8 cellular contexts compared by ENCODE assay signal in the genomic region with DNA sequence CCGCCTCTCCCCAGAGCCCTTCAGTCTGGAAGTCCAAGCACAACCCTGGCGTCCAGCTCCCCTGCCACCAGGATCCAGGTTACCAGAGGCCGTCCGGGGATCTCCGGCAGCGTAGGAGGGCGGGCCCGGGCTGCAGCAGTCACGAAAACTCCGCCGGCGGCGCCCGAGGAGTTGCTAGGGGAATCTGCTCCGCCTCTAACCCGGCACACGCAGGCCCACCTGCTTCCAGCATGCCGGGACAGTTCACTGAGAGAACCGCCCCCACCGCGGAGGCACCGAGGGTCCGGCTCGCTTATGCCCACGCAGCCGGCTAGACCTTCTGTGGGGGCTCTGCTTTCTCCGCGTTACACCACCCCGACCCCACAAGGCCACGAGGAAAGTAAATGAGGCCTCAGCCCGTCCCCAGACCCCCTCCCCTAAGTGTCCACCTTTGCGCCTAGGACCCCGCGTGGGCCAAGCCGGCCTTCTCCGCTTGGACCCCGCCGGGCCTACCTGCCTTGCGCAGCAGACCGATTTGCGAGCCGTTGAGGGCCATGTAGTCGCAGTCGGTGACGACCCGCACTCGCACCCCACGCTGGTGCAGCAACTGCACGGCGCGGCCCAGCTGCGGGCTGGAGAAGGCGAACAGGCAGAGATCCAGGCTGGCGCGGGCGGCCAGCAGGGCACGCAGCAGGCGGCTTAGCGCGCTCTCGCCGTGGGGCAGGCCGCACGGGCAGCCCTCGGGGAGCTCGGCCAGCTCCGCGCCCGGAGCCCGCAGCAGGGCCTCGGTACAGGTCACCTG. TPM values are rescaled to one million over a fixed set of nuclear protein-coding genes. Genes with fewer than 3 reads are reported as not detected.
DNase-seq lines count a peak whose midpoint lies in the region; ATAC-seq and TF ChIP-seq lines count a peak whose summit lies in the region.

No MANE protein-coding gene starts in this region.

- peaks cover 0 to 12% (median 4%) of the 10 kb centered on the region in 4 donors for H3K36me3 ChIP-seq in esophagus muscularis mucosa
- no peaks in the 10 kb centered on the region for H3K36me3 ChIP-seq in aorta (ENCODE audit: control insufficient read depth in 1 of 2, insufficient read depth in 2 of 2, low read length in 1 of 2)

- TF ChIP-seq CTCF in GM12875 (IDR thresholded peaks at IDR 0.05; ENCODE audit: borderline replicate concordance, insufficient read depth, low read depth, low read length) (no peak), esophagus muscularis mucosa (IDR thresholded peaks at IDR 0.05) (no peak)

- no peaks in the 10 kb centered on the region for H3K9me3 ChIP-seq in esophagus muscularis mucosa
- no peaks in the 10 kb centered on the region for H3K9me3 ChIP-seq in aorta (ENCODE audit: control insufficient read depth, low read length)

- H3K27ac ChIP-seq in esophagus muscularis mucosa (replicated peaks in 1 of 4) (peak overlapping the region; percentile 92 to 96 (median 94)), aorta (ENCODE audit: low read depth in 1 of 2, low read length in 2 of 2) (peak overlapping the region; percentile 24 to 53)

- H3K4me1 ChIP-seq in esophagus muscularis mucosa (peaks cover 54 to 72% (median 70%) of the 10 kb centered on the region in 4 donors), aorta (ENCODE audit: control insufficient read depth in 1 of 2, insufficient read depth in 2 of 2, low read length in 2 of 2) (no peaks in the 10 kb centered on the region)

- WGBS in esophagus muscularis mucosa = 2% methylated on average over 27 of the region's 71 CpGs
- 10 to 12% methylated on average over 57 to 71 of the region's 71 CpGs for WGBS in aorta, 2 donors

- no peak for TF ChIP-seq POLR2A in esophagus muscularis mucosa (IDR thresholded peaks at IDR 0.05; ENCODE audit: low read depth)

- peak overlapping the region; percentile 81 for H3K4me3 ChIP-seq in GM12875 (ENCODE audit: low read depth, low read length)
- H3K4me3 ChIP-seq in esophagus muscularis mucosa = peak overlapping the region; percentile 62 to 69 (median 65)
- H3K4me3 ChIP-seq in aorta (ENCODE audit: low read length in 2 of 2) = peak overlapping the region in 1 of 2 donors; percentile 18

- ATAC-seq in HG02642 (IDR thresholded peaks at IDR 0.05; ENCODE audit: poor library complexity, unreplicated experiment) = peak; percentile 49
- peak; percentile 40 for ATAC-seq in aorta (ENCODE audit: low FRiP score)

- peak; percentile 71 for DNase-seq in NCI-H748 (lab: John Stamatoyannopoulos, UW; ENCODE audit: unreplicated experiment)
- DNase-seq in activated T-cell treated with anti-CD3 and anti-CD28 coated beads for 24 hours (ENCODE audit: low read depth) = peak; percentile 50
- no peak for DNase-seq in esophagus muscularis mucosa (ENCODE audit: extremely low spot score)
- peak; percentile 88 for DNase-seq in posterior vena cava (ENCODE audit: low spot score)
- DNase-seq in aorta = peak; percentile 74 to 87
- DNase-seq in inferior parietal cortex (ENCODE audit: extremely low spot score) = no peak

- intact Hi-C loops in esophagus muscularis mucosa (cut with DNase I) = no loop called here
- intact Hi-C loops in posterior vena cava (cut with DNase I) = loop anchor here in 1 of 2 donors (10.0 kb wide), 1 partner anchor 201 kb away; no protein-coding TSS in a partner anchor
- intact Hi-C loops in aorta (cut with DNase I) = loop anchor here in 1 of 2 donors (2.0 to 10.0 kb wide), 2 partner anchors 15 to 201 kb away; no protein-coding TSS in a partner anchor

- H3K27me3 ChIP-seq in esophagus muscularis mucosa (no peaks in the 10 kb centered on the region), aorta (ENCODE audit: control insufficient read depth in 1 of 2, insufficient read depth in 2 of 2, low read length in 1 of 2) (no peaks in the 10 kb centered on the region)

- TF ChIP-seq EP300 in esophagus muscularis mucosa (IDR thresholded peaks at IDR 0.05) = no peak

RNA-seq across cellular contexts. Expression of a gene that starts 0.6 kb away (rescaled TPM):
- total RNA-seq in esophagus muscularis mucosa (10 to 100 TPM in 1 of 4 donors, 1 to 10 TPM in 3; 3.1 to 13.7 (median 6.9) TPM), posterior vena cava (1 to 10 TPM; 2.9 to 4.4 TPM), aorta (1 to 10 TPM; 1.3 to 1.8 TPM)
- 1 to 10 TPM in 1 of 2 donors, under 1 TPM in 1; 0.13 to 2.1 TPM for polyA plus RNA-seq in aorta

RNA-seq across cellular contexts. Expression of a gene that starts 31.4 kb away (rescaled TPM):
- total RNA-seq in esophagus muscularis mucosa = 10 to 100 TPM; 21.5 to 64.7 (median 45.5) TPM
- total RNA-seq in posterior vena cava = 10 to 100 TPM; 37.9 to 53.5 TPM
- total RNA-seq in aorta = 10 to 100 TPM; 53.4 to 81.8 TPM
- polyA plus RNA-seq in aorta = 10 to 100 TPM; 12.5 to 85.0 TPM

Comparison
In these comparisons a context has a peak if more than half of its experiments do, and no peak if none do; other contexts are left out.
1. DNase-seq: peak in NCI-H748 (single experiment), activated T-cell treated with anti-CD3 and anti-CD28 coated beads for 24 hours (single experiment), posterior vena cava (single experiment) and aorta (2 of 2); none in esophagus muscularis mucosa (single experiment) and inferior parietal cortex (single experiment).